In the genomic region with DNA sequence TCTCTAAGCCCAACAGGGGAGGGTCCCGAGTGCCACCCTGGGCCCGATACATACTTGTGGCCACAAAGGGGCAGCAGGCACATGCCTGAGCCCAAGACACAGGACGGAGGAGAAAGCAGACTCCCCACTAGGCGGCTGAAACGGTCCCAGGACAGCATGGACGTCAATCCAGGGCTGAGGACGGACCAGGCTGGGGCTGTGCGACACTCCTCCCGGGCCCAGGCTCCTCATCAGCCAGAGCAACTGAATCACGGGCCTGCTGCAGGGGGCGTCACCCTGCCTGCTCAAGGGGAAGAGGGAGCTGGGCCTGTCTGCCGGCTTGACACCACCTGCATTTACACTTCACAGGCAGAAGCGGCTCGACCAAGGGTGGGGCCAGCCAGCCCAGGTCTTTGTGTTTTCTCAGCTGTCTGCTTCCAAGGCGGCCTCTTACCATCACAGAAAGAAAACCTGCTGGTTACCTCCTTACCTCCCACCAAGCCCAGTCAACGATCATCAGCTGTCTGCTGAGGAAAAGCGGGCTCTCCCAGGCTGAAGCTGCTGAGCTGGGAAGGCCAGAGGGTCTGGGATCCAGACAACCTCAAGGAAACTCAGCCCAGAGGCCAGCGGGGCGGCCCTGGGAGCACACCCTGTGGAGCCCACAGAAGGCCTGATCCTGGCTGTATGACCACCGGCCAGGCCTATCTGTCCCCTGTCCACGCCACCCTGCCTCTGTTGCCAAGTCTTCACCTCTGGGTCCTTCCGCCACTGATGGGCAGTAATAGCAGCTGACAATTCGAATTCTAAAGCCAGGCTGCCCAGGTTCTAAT, we compare ENCODE assay signal across 1 cellular context.
TF ChIP-seq lines count a peak whose summit lies in the region.

No MANE protein-coding gene starts in this region.

TF ChIP-seq in K562, 482 proteins besides CTCF, POLR2A, EP300 and RAD21 (continued from another document):
- TF ChIP-seq, protein P1, sequence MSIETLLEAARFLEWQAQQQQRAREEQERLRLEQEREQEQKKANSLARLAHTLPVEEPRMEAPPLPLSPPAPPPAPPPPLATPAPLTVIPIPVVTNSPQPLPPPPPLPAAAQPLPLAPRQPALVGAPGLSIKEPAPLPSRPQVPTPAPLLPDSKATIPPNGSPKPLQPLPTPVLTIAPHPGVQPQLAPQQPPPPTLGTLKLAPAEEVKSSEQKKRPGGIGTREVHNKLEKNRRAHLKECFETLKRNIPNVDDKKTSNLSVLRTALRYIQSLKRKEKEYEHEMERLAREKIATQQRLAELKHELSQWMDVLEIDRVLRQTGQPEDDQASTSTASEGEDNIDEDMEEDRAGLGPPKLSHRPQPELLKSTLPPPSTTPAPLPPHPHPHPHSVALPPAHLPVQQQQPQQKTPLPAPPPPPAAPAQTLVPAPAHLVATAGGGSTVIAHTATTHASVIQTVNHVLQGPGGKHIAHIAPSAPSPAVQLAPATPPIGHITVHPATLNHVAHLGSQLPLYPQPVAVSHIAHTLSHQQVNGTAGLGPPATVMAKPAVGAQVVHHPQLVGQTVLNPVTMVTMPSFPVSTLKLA (conservative IDR thresholded peaks at IDR 0.05): no peak
- TF ChIP-seq, protein P2, sequence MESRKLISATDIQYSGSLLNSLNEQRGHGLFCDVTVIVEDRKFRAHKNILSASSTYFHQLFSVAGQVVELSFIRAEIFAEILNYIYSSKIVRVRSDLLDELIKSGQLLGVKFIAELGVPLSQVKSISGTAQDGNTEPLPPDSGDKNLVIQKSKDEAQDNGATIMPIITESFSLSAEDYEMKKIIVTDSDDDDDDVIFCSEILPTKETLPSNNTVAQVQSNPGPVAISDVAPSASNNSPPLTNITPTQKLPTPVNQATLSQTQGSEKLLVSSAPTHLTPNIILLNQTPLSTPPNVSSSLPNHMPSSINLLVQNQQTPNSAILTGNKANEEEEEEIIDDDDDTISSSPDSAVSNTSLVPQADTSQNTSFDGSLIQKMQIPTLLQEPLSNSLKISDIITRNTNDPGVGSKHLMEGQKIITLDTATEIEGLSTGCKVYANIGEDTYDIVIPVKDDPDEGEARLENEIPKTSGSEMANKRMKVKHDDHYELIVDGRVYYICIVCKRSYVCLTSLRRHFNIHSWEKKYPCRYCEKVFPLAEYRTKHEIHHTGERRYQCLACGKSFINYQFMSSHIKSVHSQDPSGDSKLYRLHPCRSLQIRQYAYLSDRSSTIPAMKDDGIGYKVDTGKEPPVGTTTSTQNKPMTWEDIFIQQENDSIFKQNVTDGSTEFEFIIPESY (CRISPR knock-in tag; IDR thresholded peaks at IDR 0.05): 0 out of 2 replicates have a peak, but pooled peaks have one; percentile 42
